ENCODE assay signal across 15 cellular contexts in genomic region chr17:78899361-78900260, GRCh38. TPM values are rescaled to one million over a fixed set of nuclear protein-coding genes. Genes with fewer than 3 reads are reported as not detected.
A peak's percentile ranks its signal among the peaks of the same experiment; 100 is the strongest.
DNase-seq lines count a peak whose midpoint lies in the region; ATAC-seq and TF ChIP-seq lines count a peak whose summit lies in the region.
"Had no signal": no experiment of that assay in that cellular context is flagged by ENCODE, and none has a peak within 500 bp of the region (broad histone marks: within the 10 kb centered on the region; RNA-seq: fewer than 3 reads in every experiment).

No MANE protein-coding gene starts in this region.

- peaks cover 6% of the 10 kb centered on the region for H3K4me1 Mint-ChIP-seq in memory B cell
- peaks cover 13% of the 10 kb centered on the region for H3K4me1 Mint-ChIP-seq in activated T-helper 17 cell treated with anti-CD3 and anti-CD28 coated beads, Interleukin-2, amount 50 U/mL, for 72 hours
- H3K4me1 Mint-ChIP-seq in T-helper 2 cell treated with Interferon-gamma antibody and Interleukin-4, amounts not matched to agents 5 μg/mL and 100 μg/mL, for 36 hours (ENCODE audit: low read depth): peaks cover 9% of the 10 kb centered on the region

- peaks cover 95% of the 10 kb centered on the region for H3K79me2 ChIP-seq in fibroblast of lung (ENCODE audit: control insufficient read depth, insufficient read depth, low read length)

- peaks cover 2% of the 10 kb centered on the region for H3K27me3 Mint-ChIP-seq in memory B cell
- H3K27me3 Mint-ChIP-seq in activated T-helper 17 cell treated with anti-CD3 and anti-CD28 coated beads, Interleukin-2, amount 50 U/mL, for 72 hours: no peaks in the 10 kb centered on the region
- H3K27me3 Mint-ChIP-seq in T-helper 2 cell treated with Interferon-gamma antibody and Interleukin-4, amounts not matched to agents 5 μg/mL and 100 μg/mL, for 36 hours (ENCODE audit: low read depth): no peaks in the 10 kb centered on the region

- TF ChIP-seq CTCF in fibroblast of lung (conservative IDR thresholded peaks at IDR 0.05 in 1 of 2, IDR thresholded peaks at IDR 0.05 in 1 of 2; ENCODE audit: low read depth in 1 of 2, low read length in 2 of 2) (no peak), testis (IDR thresholded peaks at IDR 0.05) (no peak)

- H3K36me3 ChIP-seq in fibroblast of lung (ENCODE audit: control insufficient read depth, insufficient read depth, low read length): peaks cover 25% of the 10 kb centered on the region
- no peaks in the 10 kb centered on the region for H3K36me3 ChIP-seq in testis (ENCODE audit: low read depth, missing control alignments)

- peaks cover 24% of the 10 kb centered on the region for H3K4me1 ChIP-seq in fibroblast of lung (ENCODE audit: control insufficient read depth, extremely low read depth, insufficient read depth, low read length)
- H3K4me1 ChIP-seq in testis: peaks cover 69% of the 10 kb centered on the region

- peak; percentile 73 for DNase-seq in LHCN-M2 (ENCODE audit: low read depth)
- peak; percentile 43 to 45 for DNase-seq in fibroblast of lung (ENCODE audit: low read depth in 2 of 2)
- no peak for DNase-seq in memory B cell (ENCODE audit: low spot score in 2 of 2)
- DNase-seq in testis: peak; percentile 50
- DNase-seq in NCI-H69 (lab: John Stamatoyannopoulos, UW): no peak
- no peak for DNase-seq in T-helper 2 cell treated with Interferon-gamma antibody and Interleukin-4, amounts not matched to agents 5 μg/mL and 100 μg/mL, for 36 hours (ENCODE audit: low spot score)
- DNase-seq: activated T-cell treated with anti-CD3 and anti-CD28 coated beads for 4 hours; cortex of kidney; NCI-H446 treated with DMSO at 0.1 percent for 48 hours; spleen; stimulated activated naive CD4-positive, alpha-beta T cell treated with Interleukin-2 at 50 U/mL for 16 hours; T-helper 1 cell had no signal

- H3K27me3 ChIP-seq in fibroblast of lung (ENCODE audit: control insufficient read depth, insufficient read depth, low read length): no peaks in the 10 kb centered on the region
- H3K27me3 ChIP-seq in testis: no peaks in the 10 kb centered on the region
- H3K27me3 ChIP-seq: spleen had no signal

- no peak overlapping the region for H3K4me2 ChIP-seq in fibroblast of lung (ENCODE audit: extremely low read depth, insufficient read depth, low read length)

- H2AFZ ChIP-seq in fibroblast of lung (ENCODE audit: low read length): no peak overlapping the region

- peak overlapping the region; percentile 41 for H3K27ac Mint-ChIP-seq in memory B cell
- no peak overlapping the region for H3K27ac Mint-ChIP-seq in activated T-helper 17 cell treated with anti-CD3 and anti-CD28 coated beads, Interleukin-2, amount 50 U/mL, for 72 hours
- H3K27ac Mint-ChIP-seq in T-helper 2 cell treated with Interferon-gamma antibody and Interleukin-4, amounts not matched to agents 5 μg/mL and 100 μg/mL, for 36 hours: no peak overlapping the region

- ATAC-seq in memory B cell (ENCODE audit: low read depth): no peak
- ATAC-seq in activated T-helper 17 cell treated with anti-CD3 and anti-CD28 coated beads, Interleukin-2, amount 50 U/mL, for 72 hours (replicated peaks): no peak
- ATAC-seq in GM18511 (IDR thresholded peaks at IDR 0.05; ENCODE audit: unreplicated experiment): no peak

- no peaks in the 10 kb centered on the region for H3K9me3 Mint-ChIP-seq in memory B cell
- no peaks in the 10 kb centered on the region for H3K9me3 Mint-ChIP-seq in activated T-helper 17 cell treated with anti-CD3 and anti-CD28 coated beads, Interleukin-2, amount 50 U/mL, for 72 hours
- H3K9me3 Mint-ChIP-seq in T-helper 2 cell treated with Interferon-gamma antibody and Interleukin-4, amounts not matched to agents 5 μg/mL and 100 μg/mL, for 36 hours: no peaks in the 10 kb centered on the region

- peaks cover 3% of the 10 kb centered on the region for H3K36me3 Mint-ChIP-seq in memory B cell
- no peaks in the 10 kb centered on the region for H3K36me3 Mint-ChIP-seq in activated T-helper 17 cell treated with anti-CD3 and anti-CD28 coated beads, Interleukin-2, amount 50 U/mL, for 72 hours (ENCODE audit: low read depth)
- H3K36me3 Mint-ChIP-seq in T-helper 2 cell treated with Interferon-gamma antibody and Interleukin-4, amounts not matched to agents 5 μg/mL and 100 μg/mL, for 36 hours (ENCODE audit: low read depth): no peaks in the 10 kb centered on the region

- intact Hi-C loops in testis (cut with DNase I; ENCODE audit: low total_unique reads): no loop called here

- H3K9me3 ChIP-seq in fibroblast of lung (ENCODE audit: control insufficient read depth, insufficient read depth, low read depth, low read length) (no peaks in the 10 kb centered on the region), testis (no peaks in the 10 kb centered on the region)
- H3K9me3 ChIP-seq: spleen had no signal

- H4K20me1 ChIP-seq in fibroblast of lung (ENCODE audit: control insufficient read depth, extremely low read depth, insufficient read depth, low read length): no peaks in the 10 kb centered on the region

- H3K9ac ChIP-seq in fibroblast of lung (ENCODE audit: insufficient read depth, low read length): no peak overlapping the region

- no peak overlapping the region for H3K4me3 Mint-ChIP-seq in memory B cell
- H3K4me3 Mint-ChIP-seq in activated T-helper 17 cell treated with anti-CD3 and anti-CD28 coated beads, Interleukin-2, amount 50 U/mL, for 72 hours: no peak overlapping the region
- no peak overlapping the region for H3K4me3 Mint-ChIP-seq in T-helper 2 cell treated with Interferon-gamma antibody and Interleukin-4, amounts not matched to agents 5 μg/mL and 100 μg/mL, for 36 hours

- no peak for TF ChIP-seq POLR2A in testis (IDR thresholded peaks at IDR 0.05)

- H3K27ac ChIP-seq in fibroblast of lung (ENCODE audit: insufficient read depth, low read length): no peak overlapping the region
- no peak overlapping the region for H3K27ac ChIP-seq in testis

- no peak overlapping the region for H3K4me3 ChIP-seq in fibroblast of lung (replicated peaks in 1 of 4; ENCODE audit: control extremely low read depth in 1 of 4, insufficient read depth in 1 of 4, low read depth in 3 of 4, low read length in 4 of 4)
- no peak overlapping the region for H3K4me3 ChIP-seq in testis
- H3K4me3 ChIP-seq: spleen had no signal

- 58 to 64% methylated on average over 15 to 18 of the region's 18 CpGs for WGBS in testis, 2 donors

RNA-seq across cellular contexts. Expression of gene CEP295NL, which starts 3.4 kb away (rescaled TPM):
- total RNA-seq in LHCN-M2 (2014; rRNA removed) (0.17 and 0.32 TPM in 2 replicates), fibroblast of lung (2.3 and 2.8 TPM in 2 replicates), testis (10 to 100 TPM; 32.3 to 77.1 TPM)
- 0.24 TPM for polyA plus RNA-seq in LHCN-M2 (2012)
- polyA plus RNA-seq in fibroblast of lung (0.10 and 0.15 TPM in 2 replicates), testis (ENCODE audit: insufficient read depth, low read depth, low replicate concordance) (100 TPM)
- 0.15 and 0.35 TPM in 2 replicates for polyA plus RNA-seq in fibroblast of lung (2012)
- 0.56 TPM in 1 of 2 replicates, not detected in the other for polyA minus RNA-seq in fibroblast of lung (ENCODE audit: low replicate concordance)
- total RNA-seq in activated T-helper 17 cell treated with anti-CD3 and anti-CD28 coated beads, Interleukin-2, amount 50 U/mL, for 72 hours: not detected
- polyA plus RNA-seq: keratinocyte had no signal

RNA-seq across cellular contexts. Expression of gene TIMP2, which starts 25.6 kb away (rescaled TPM):
- total RNA-seq in LHCN-M2 (2014; rRNA removed): 94.7 and 127 TPM in 2 replicates
- 273 TPM for polyA plus RNA-seq in LHCN-M2 (2012)
- total RNA-seq in fibroblast of lung: 88.9 and 155 TPM in 2 replicates
- polyA plus RNA-seq in fibroblast of lung: 607 and 745 TPM in 2 replicates
- 667 and 999 TPM in 2 replicates for polyA plus RNA-seq in fibroblast of lung (2012)
- 484 and 816 TPM in 2 replicates for polyA minus RNA-seq in fibroblast of lung (ENCODE audit: low replicate concordance)
- total RNA-seq in testis: 100 to 1,000 TPM; 262 to 482 TPM
- 465 TPM for polyA plus RNA-seq in testis (ENCODE audit: insufficient read depth, low read depth, low replicate concordance)
- total RNA-seq in activated T-helper 17 cell treated with anti-CD3 and anti-CD28 coated beads, Interleukin-2, amount 50 U/mL, for 72 hours: under 1 TPM; 0.74 to 0.86 TPM

RNA-seq across cellular contexts. Expression of gene USP36, which starts 59.0 kb away (rescaled TPM):
- total RNA-seq in LHCN-M2 (2014; rRNA removed): 21.4 and 21.6 TPM in 2 replicates
- 18.9 TPM for polyA plus RNA-seq in LHCN-M2 (2012)
- total RNA-seq in fibroblast of lung: 16.7 and 18.3 TPM in 2 replicates
- polyA plus RNA-seq in fibroblast of lung: 15.4 and 27.4 TPM in 2 replicates
- 18.2 and 25.0 TPM in 2 replicates for polyA plus RNA-seq in fibroblast of lung (2012)
- polyA minus RNA-seq in fibroblast of lung (ENCODE audit: low replicate concordance): 48.3 and 92.3 TPM in 2 replicates
- total RNA-seq in testis: 10 to 100 TPM; 77.5 to 79.8 TPM
- polyA plus RNA-seq in testis (ENCODE audit: insufficient read depth, low read depth, low replicate concordance): 32.8 TPM
- 100 to 1,000 TPM in 1 of 2 donors, 10 to 100 TPM in 1; 95.3 to 139 TPM for total RNA-seq in activated T-helper 17 cell treated with anti-CD3 and anti-CD28 coated beads, Interleukin-2, amount 50 U/mL, for 72 hours

Comparison
In these comparisons a context has a peak if more than half of its experiments do, and no peak if none do; other contexts are left out.
1. DNase-seq: peak in LHCN-M2 (single experiment), fibroblast of lung (2 of 2) and testis (single experiment); none in memory B cell (0 of 2), NCI-H69 (single experiment) and T-helper 2 cell treated with Interferon-gamma antibody and Interleukin-4, amounts not matched to agents 5 μg/mL and 100 μg/mL, for 36 hours (single experiment).
2. RNA of gene TIMP2, which starts 25.6 kb away (total RNA-seq): 262 to 482 TPM in testis, 88.9 to 155 TPM in fibroblast of lung and 94.7 to 127 TPM in LHCN-M2; 0.74 to 0.86 TPM in activated T-helper 17 cell treated with anti-CD3 and anti-CD28 coated beads, Interleukin-2, amount 50 U/mL, for 72 hours; every median in the first group is over 10 times any median in the second.